In the genomic region with DNA sequence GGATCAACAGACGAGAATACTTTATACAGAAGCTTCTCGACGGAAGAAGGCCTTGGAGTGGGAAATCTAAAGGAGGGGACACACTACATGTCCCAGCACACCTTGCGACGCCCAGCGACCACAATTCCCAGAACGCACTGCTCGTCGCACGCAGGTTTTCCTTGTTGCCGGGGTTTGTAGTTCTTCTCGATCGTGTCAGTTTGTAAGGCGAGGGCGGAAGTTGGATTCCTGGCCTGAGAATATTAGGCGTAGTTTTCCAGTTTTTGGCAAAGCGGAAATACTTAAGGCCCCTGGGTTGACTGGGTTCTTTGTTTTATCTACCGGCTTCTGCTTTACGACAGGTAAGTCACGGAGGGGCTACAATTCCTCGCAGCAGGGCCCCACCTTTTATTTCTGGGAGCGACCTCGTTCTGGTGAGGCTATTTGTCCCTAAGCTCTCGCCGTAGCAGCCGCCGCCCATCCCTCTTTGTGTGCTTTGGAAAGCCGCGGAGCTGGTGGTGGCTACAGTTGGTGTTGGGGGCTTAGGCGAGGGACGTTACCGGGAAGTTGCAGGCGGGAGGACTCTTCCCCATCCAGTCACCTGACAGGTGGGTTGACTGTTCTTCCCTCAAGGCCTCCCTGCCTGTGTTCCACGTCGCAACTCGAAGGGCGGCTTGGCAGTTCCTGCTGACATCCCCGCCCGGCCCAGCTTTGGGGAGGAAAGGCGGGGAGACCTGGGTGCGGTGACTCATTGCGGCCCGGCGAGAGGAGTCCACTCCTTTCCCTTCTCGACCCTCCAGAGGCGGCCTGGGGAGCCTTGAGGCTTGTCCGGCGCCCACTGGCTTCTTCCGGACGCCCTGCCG, we compare ENCODE assay signal across 8 cellular contexts. TPM values are rescaled to one million over a fixed set of nuclear protein-coding genes. Genes with fewer than 3 reads are reported as not detected.
DNase-seq lines count a peak whose midpoint lies in the region; ATAC-seq and TF ChIP-seq lines count a peak whose summit lies in the region.

A gene (plus strand): TSS at position 183 of the 842 bp plus-strand sequence. CDS start 2,687 bp downstream, outside the sequence.

- no peak for TF ChIP-seq CTCF in GM10248 (IDR thresholded peaks at IDR 0.05; ENCODE audit: control extremely low read depth, extremely low read depth, low read depth, missing control alignments)
- no peak for TF ChIP-seq CTCF in omental fat pad (IDR thresholded peaks at IDR 0.05)
- peak in 2 of 3 experiments; percentile 5 to 27 for TF ChIP-seq CTCF in testis (IDR thresholded peaks at IDR 0.05)

- peak within 1 kb of the TSS; percentile 84 for H3K27ac Mint-ChIP-seq in activated naive CD8-positive, alpha-beta T cell

- H3K27me3 Mint-ChIP-seq in activated naive CD8-positive, alpha-beta T cell = no peaks in the 10 kb centered on the region

- TF ChIP-seq POLR2A in testis (IDR thresholded peaks at IDR 0.05) = no peak

- H3K36me3 Mint-ChIP-seq in activated naive CD8-positive, alpha-beta T cell = peaks cover 2% of the 10 kb centered on the region

- H3K27me3 ChIP-seq in testis = no peaks in the 10 kb centered on the region

- no peaks in the 10 kb centered on the region for H3K36me3 ChIP-seq in testis (ENCODE audit: low read depth, missing control alignments)

- H3K9me3 Mint-ChIP-seq in activated naive CD8-positive, alpha-beta T cell (ENCODE audit: low read depth) = no peaks in the 10 kb centered on the region

- 0 to 1% methylated on average over 23 to 50 of the region's 51 CpGs for WGBS in testis, 2 donors

- peak within 1 kb of the TSS; percentile 64 to 97 for H3K4me3 ChIP-seq in testis

- POLR2A ChIA-PET in GM10248 (lab: Yijun Ruan, JAX) = interaction anchor here (1.2 kb wide), 1 partner anchor 758 kb away, joined by 4 read pairs; a partner anchor contains a TSS

- peak within 1 kb of the TSS; percentile 86 to 87 for H3K27ac ChIP-seq in testis

- H3K9me3 ChIP-seq in testis = no peaks in the 10 kb centered on the region

- ATAC-seq in HG02571 (IDR thresholded peaks at IDR 0.05; ENCODE audit: unreplicated experiment) (peak; percentile 89), omental fat pad (ENCODE audit: low FRiP score) (peak; percentile 96)

- intact Hi-C loops in testis (cut with DNase I; ENCODE audit: low total_unique reads) = loop anchor here (10.0 kb wide), 1 partner anchor 417 kb away; a partner anchor contains a TSS

- H3K4me1 ChIP-seq in testis = peaks cover 13% of the 10 kb centered on the region

- DNase-seq in GM10248 (ENCODE audit: extremely low spot score) = peak; percentile 81
- peak; percentile 87 for DNase-seq in NCI-H1092 (lab: John Stamatoyannopoulos, UW)
- peak; percentile 85 for DNase-seq in SKM-1 treated with dmso at 0.1 percent for 144 hours (lab: John Stamatoyannopoulos, UW; ENCODE audit: unreplicated experiment)
- peak; percentile 94 for DNase-seq in glomerular visceral epithelial cell (ENCODE audit: extremely low spot score)
- peak; percentile 61 for DNase-seq in omental fat pad (ENCODE audit: low spot score)
- peak; percentile 97 for DNase-seq in testis

- H3K4me1 Mint-ChIP-seq in activated naive CD8-positive, alpha-beta T cell (ENCODE audit: low read depth) = peaks cover 30% of the 10 kb centered on the region

- CTCF ChIA-PET in GM10248 (lab: Yijun Ruan, JAX) = interaction anchor here (0.7 to 5.8 kb wide), 8 partner anchors 15 to 774 kb away, joined by 3 to 33 read pairs (median 3); a partner anchor contains a TSS

- H3K4me3 Mint-ChIP-seq in activated naive CD8-positive, alpha-beta T cell = peak within 1 kb of the TSS; percentile 89

RNA-seq across cellular contexts. Expression of the gene that starts here (rescaled TPM):
- total RNA-seq in omental fat pad (100 to 1,000 TPM in 2 of 4 donors, 10 to 100 TPM in 2; 73.5 to 115 (median 87.8) TPM), testis (100 to 1,000 TPM; 104 to 106 TPM)
- polyA plus RNA-seq in testis (ENCODE audit: insufficient read depth, low read depth, low replicate concordance) = 114 TPM

Comparison
In these comparisons a context has a peak if more than half of its experiments do, and no peak if none do; other contexts are left out.
1. Peak in every context shown above with its lines: DNase-seq, ATAC-seq, H3K4me3 ChIP-seq and H3K27ac ChIP-seq.
2. CTCF ChIP-seq: peak in testis (2 of 3); none in GM10248 (single experiment) and omental fat pad (0 of 3).